9 cellular contexts compared by ENCODE assay signal in the genomic region with DNA sequence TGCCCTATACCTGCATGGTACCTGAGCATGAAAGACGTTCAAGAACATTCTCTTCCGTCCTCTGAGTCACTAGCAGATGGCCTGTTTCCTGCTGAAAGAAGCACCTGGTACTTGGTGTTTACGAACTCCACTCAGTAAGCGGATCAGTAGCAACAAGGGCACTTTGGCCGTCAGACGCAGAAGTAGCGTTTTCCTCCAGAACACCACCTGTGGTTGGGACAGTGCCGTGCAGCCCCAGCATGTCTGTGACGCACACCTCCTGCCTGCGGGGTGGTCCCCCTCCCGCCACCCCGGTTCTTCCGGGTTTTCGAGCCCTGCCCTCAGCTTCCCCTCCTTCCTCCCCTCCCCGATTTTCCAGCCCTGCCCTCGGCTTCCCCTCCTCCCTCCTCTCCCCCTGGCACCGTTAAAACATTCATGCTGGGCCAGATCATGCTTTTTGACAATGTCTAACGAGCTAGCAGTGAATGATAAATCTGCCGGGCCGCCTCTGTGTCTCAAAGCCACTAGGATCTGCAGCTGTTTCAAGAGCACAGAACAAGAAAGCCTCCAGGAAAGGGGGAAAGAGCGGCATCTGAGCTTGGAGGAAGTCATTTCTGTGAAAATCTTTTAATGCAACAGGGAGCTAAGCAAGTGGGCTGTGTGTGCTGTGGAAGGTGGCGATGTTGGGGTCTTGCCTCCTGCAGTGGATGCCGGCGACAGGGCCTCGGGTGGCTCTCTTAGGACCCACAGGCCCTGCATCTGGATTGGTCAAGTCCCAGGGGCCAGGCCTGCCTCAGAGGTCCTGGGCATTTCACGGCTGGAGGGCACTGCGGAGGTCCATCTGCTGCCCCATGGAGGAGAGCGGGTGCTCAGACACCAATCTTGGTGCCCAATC.
A peak's percentile ranks its signal among the peaks of the same experiment; 100 is the strongest.
DNase-seq lines count a peak whose midpoint lies in the region; ATAC-seq and TF ChIP-seq lines count a peak whose summit lies in the region.
"Had no signal": no experiment of that assay in that cellular context is flagged by ENCODE, and none has a peak within 500 bp of the region (broad histone marks: within the 10 kb centered on the region; RNA-seq: fewer than 3 reads in every experiment).

No MANE protein-coding gene starts in this region.

- no peaks in the 10 kb centered on the region for H3K9me3 Mint-ChIP-seq in central memory CD8-positive, alpha-beta T cell

- H3K4me3 ChIP-seq in OCI-LY7 (ENCODE audit: low read depth, low read length, poor library complexity, severe bottlenecking) = peak overlapping the region; percentile 37
- H3K4me3 ChIP-seq: skin epidermis had no signal

- H3K36me3 ChIP-seq in OCI-LY7 (ENCODE audit: insufficient read depth, low read length) = no peaks in the 10 kb centered on the region

- CTCF ChIA-PET in OCI-LY7 (lab: Charles Lee; ENCODE audit: unreplicated experiment) = interaction anchor here (0.9 to 1.1 kb wide), 2 partner anchors 9 to 127 kb away, joined by 3 read pairs; no protein-coding TSS in a partner anchor

- H3K27ac ChIP-seq in OCI-LY7 (ENCODE audit: low read depth, low read length, poor library complexity, severe bottlenecking) = peak overlapping the region; percentile 88

- H3K4me2 ChIP-seq in OCI-LY7 (ENCODE audit: low read length) = peak overlapping the region; percentile 65

- DNase-seq in OCI-LY7 (ENCODE audit: low spot score) = peak; percentile 95
- peak in 1 of 2 donors; percentile 29 for DNase-seq in central memory CD8-positive, alpha-beta T cell (ENCODE audit: low spot score in 2 of 2)
- DNase-seq in renal cortical epithelial cell (ENCODE audit: low read depth) = peak; percentile 19
- DNase-seq in Kasumi-1 (lab: John Stamatoyannopoulos, UW) = no peak
- no peak for DNase-seq in NK-92 treated with Interleukin-12 subunit alpha and Interleukin-12 subunit beta, amount 100 ng/mL, for 24 hours (lab: John Stamatoyannopoulos, UW)
- DNase-seq in SIG-M5 treated with dmso at 0.1 percent for 504 hours (lab: John Stamatoyannopoulos, UW; ENCODE audit: unreplicated experiment) = no peak

- no peak overlapping the region for H3K27ac Mint-ChIP-seq in central memory CD8-positive, alpha-beta T cell (ENCODE audit: low read depth)

- H3K79me2 ChIP-seq in OCI-LY7 (ENCODE audit: insufficient read depth, low read depth, low read length) = no peaks in the 10 kb centered on the region

- no peaks in the 10 kb centered on the region for H3K36me3 Mint-ChIP-seq in central memory CD8-positive, alpha-beta T cell (ENCODE audit: insufficient read depth)

- TF ChIP-seq CTCF in OCI-LY7 (conservative IDR thresholded peaks at IDR 0.05; ENCODE audit: low read length) = peak; percentile 35; the same call in 1 of the 2 replicates

- peaks cover 40% of the 10 kb centered on the region for H3K27me3 Mint-ChIP-seq in central memory CD8-positive, alpha-beta T cell

- H2AFZ ChIP-seq in OCI-LY7 (ENCODE audit: low read length) = peak overlapping the region; percentile 89

- no peaks in the 10 kb centered on the region for H3K9me2 ChIP-seq in OCI-LY7 (ENCODE audit: insufficient read depth, low read length)

- POLR2A ChIA-PET in OCI-LY7 (lab: Charles Lee) = interaction anchor here (0.7 to 1.6 kb wide), 5 partner anchors 9 to 145 kb away, joined by 3 to 10 read pairs (median 3); no protein-coding TSS in a partner anchor

- TSS peak; percentile 97 for BruUV-seq in OCI-LY7 (replicated peaks; lab: Mats Ljungman, UMichigan)

- H3K4me1 ChIP-seq in OCI-LY7 (ENCODE audit: insufficient read depth, low read length, poor library complexity, severe bottlenecking) = peaks cover 27% of the 10 kb centered on the region

- ATAC-seq in GM18909 (IDR thresholded peaks at IDR 0.05; ENCODE audit: poor library complexity, unreplicated experiment) = peak; percentile 86
- peak; percentile 67 for ATAC-seq in HG03175 (IDR thresholded peaks at IDR 0.05; ENCODE audit: unreplicated experiment)
- ATAC-seq in central memory CD8-positive, alpha-beta T cell (replicated peaks; ENCODE audit: extremely low read depth, poor library complexity, severe bottlenecking) = peak; percentile 77

- no peak overlapping the region for H3K4me3 Mint-ChIP-seq in central memory CD8-positive, alpha-beta T cell

- no peaks in the 10 kb centered on the region for H3K9me3 ChIP-seq in OCI-LY7 (ENCODE audit: low read length)

- no peaks in the 10 kb centered on the region for H3K4me1 Mint-ChIP-seq in central memory CD8-positive, alpha-beta T cell

- H4K20me1 ChIP-seq in OCI-LY7 (ENCODE audit: insufficient read depth, low read length) = no peaks in the 10 kb centered on the region

- intact Hi-C loops in OCI-LY7 (cut with micrococcal nuclease; ENCODE audit: unreplicated experiment) = loop anchor here (1.0 to 2.0 kb wide), 3 partner anchors 10 to 95 kb away; no protein-coding TSS in a partner anchor

Comparison
In these comparisons a context has a peak if more than half of its experiments do, and no peak if none do; other contexts are left out.
1. DNase-seq: peak in OCI-LY7 (single experiment) and renal cortical epithelial cell (single experiment); none in Kasumi-1 (0 of 2), NK-92 treated with Interleukin-12 subunit alpha and Interleukin-12 subunit beta, amount 100 ng/mL, for 24 hours (single experiment) and SIG-M5 treated with dmso at 0.1 percent for 504 hours (single experiment).
2. Peak in every context shown above with its lines, with median percentiles within 50 percentile points of each other: ATAC-seq.